In genomic region chr12:56126732-56127239, GRCh38 we compare ENCODE assay signal across 8 cellular contexts. TPM values are rescaled to one million over a fixed set of nuclear protein-coding genes. Genes with fewer than 3 reads are reported as not detected.
DNase-seq lines count a peak whose midpoint lies in the region; ATAC-seq and TF ChIP-seq lines count a peak whose summit lies in the region.

No MANE protein-coding gene starts in this region.

- H3K4me3 Mint-ChIP-seq in CD4-positive, CD25-positive, alpha-beta regulatory T cell = peak overlapping the region; percentile 78 to 99 (median 92)
- H3K4me3 Mint-ChIP-seq in chondrocyte (ENCODE audit: unreplicated experiment) (peak overlapping the region; percentile 99), nephron progenitor cell (peak overlapping the region; percentile 92)

- H3K27me3 Mint-ChIP-seq in CD4-positive, CD25-positive, alpha-beta regulatory T cell = no peaks in the 10 kb centered on the region
- H3K27me3 Mint-ChIP-seq in chondrocyte (ENCODE audit: low read depth) (no peaks in the 10 kb centered on the region), nephron progenitor cell (ENCODE audit: low read depth, poor library complexity) (peaks cover 3% of the 10 kb centered on the region)

- H3K36me3 Mint-ChIP-seq in CD4-positive, CD25-positive, alpha-beta regulatory T cell = peaks cover 20% of the 10 kb centered on the region
- H3K36me3 Mint-ChIP-seq in chondrocyte (ENCODE audit: low read depth) (peaks cover 11% of the 10 kb centered on the region), nephron progenitor cell (ENCODE audit: low read depth) (peaks cover 16% of the 10 kb centered on the region)

- peaks cover 0 to 7% of the 10 kb centered on the region in 2 experiments for H3K9me3 ChIP-seq in CD4-positive, CD25-positive, alpha-beta regulatory T cell (ENCODE audit: control insufficient read depth in 2 of 2, low read length in 2 of 2)

- TF ChIP-seq CTCF in chondrocyte (IDR thresholded peaks at IDR 0.05) (no peak), nephron progenitor cell (IDR thresholded peaks at IDR 0.05) (no peak)

- peak overlapping the region; percentile 87 for H3K27ac ChIP-seq in CD4-positive, CD25-positive, alpha-beta regulatory T cell (ENCODE audit: insufficient read depth, low read length, poor library complexity, severe bottlenecking)

- H3K4me3 ChIP-seq in CD4-positive, CD25-positive, alpha-beta regulatory T cell (ENCODE audit: low read depth, low read length) = peak overlapping the region; percentile 74

- ATAC-seq in CD4-positive, CD25-positive, alpha-beta regulatory T cell (ENCODE audit: low read depth in 2 of 2) = no peak
- ATAC-seq in GM19463 (IDR thresholded peaks at IDR 0.05; ENCODE audit: unreplicated experiment) = no peak
- no peak for ATAC-seq in HG02840 (IDR thresholded peaks at IDR 0.05; ENCODE audit: low FRiP score, unreplicated experiment)

- peaks cover 10 to 68% (median 43%) of the 10 kb centered on the region in 4 donors for H3K4me1 Mint-ChIP-seq in CD4-positive, CD25-positive, alpha-beta regulatory T cell
- H3K4me1 Mint-ChIP-seq in chondrocyte (ENCODE audit: low read depth) = peaks cover 42% of the 10 kb centered on the region
- H3K4me1 Mint-ChIP-seq in nephron progenitor cell = peaks cover 56% of the 10 kb centered on the region

- H3K36me3 ChIP-seq in CD4-positive, CD25-positive, alpha-beta regulatory T cell (ENCODE audit: control insufficient read depth, insufficient read depth, low read length) = peaks cover 17% of the 10 kb centered on the region

- peak in 1 of 3 donors; percentile 52 for DNase-seq in CD4-positive, CD25-positive, alpha-beta regulatory T cell
- peak; percentile 90 for DNase-seq in NOMO-1 treated with DMSO at 0.1 percent for 48 hours (lab: John Stamatoyannopoulos, UW; ENCODE audit: unreplicated experiment)
- no peak for DNase-seq in chondrocyte (ENCODE audit: low spot score)
- no peak for DNase-seq in nephron progenitor cell
- no peak for DNase-seq in cortex of kidney (lab: John Stamatoyannopoulos, UW)
- DNase-seq in SW 1271 (lab: John Stamatoyannopoulos, UW) = no peak

- peaks cover 42% of the 10 kb centered on the region for H3K4me1 ChIP-seq in CD4-positive, CD25-positive, alpha-beta regulatory T cell (ENCODE audit: control insufficient read depth, insufficient read depth, low read length, poor library complexity, severe bottlenecking)

- H3K27ac Mint-ChIP-seq in CD4-positive, CD25-positive, alpha-beta regulatory T cell = peak overlapping the region; percentile 92 to 98 (median 92)
- H3K27ac Mint-ChIP-seq in chondrocyte (ENCODE audit: unreplicated experiment) = peak overlapping the region; percentile 92
- H3K27ac Mint-ChIP-seq in nephron progenitor cell = no peak overlapping the region

- peaks cover 0 to 5% (median 0%) of the 10 kb centered on the region in 7 donors for H3K9me3 Mint-ChIP-seq in CD4-positive, CD25-positive, alpha-beta regulatory T cell
- no peaks in the 10 kb centered on the region for H3K9me3 Mint-ChIP-seq in chondrocyte (ENCODE audit: low read depth)
- no peaks in the 10 kb centered on the region for H3K9me3 Mint-ChIP-seq in nephron progenitor cell

- H3K27me3 ChIP-seq in CD4-positive, CD25-positive, alpha-beta regulatory T cell (ENCODE audit: control insufficient read depth, insufficient read depth, low read length) = no peaks in the 10 kb centered on the region

RNA-seq across cellular contexts. Expression of gene ESYT1, which starts 1.3 kb away (rescaled TPM):
- total RNA-seq in CD4-positive, CD25-positive, alpha-beta regulatory T cell = 190 TPM
- 100 to 1,000 TPM; 249 to 395 (median 333) TPM for polyA plus RNA-seq in CD4-positive, CD25-positive, alpha-beta regulatory T cell
- total RNA-seq in chondrocyte = 127 to 155 TPM (median 144 TPM) in 3 replicates

RNA-seq across cellular contexts. Expression of gene ZC3H10, which starts 8.7 kb away (rescaled TPM):
- total RNA-seq in CD4-positive, CD25-positive, alpha-beta regulatory T cell = 11.0 TPM
- 1 to 10 TPM; 1.7 to 3.7 (median 2.9) TPM for polyA plus RNA-seq in CD4-positive, CD25-positive, alpha-beta regulatory T cell
- total RNA-seq in chondrocyte = 5.0 to 11.2 TPM (median 8.0 TPM) in 3 replicates

RNA-seq across cellular contexts. Expression of gene RPL41, which starts 10.4 kb away (rescaled TPM):
- 4,134 TPM for total RNA-seq in CD4-positive, CD25-positive, alpha-beta regulatory T cell
- polyA plus RNA-seq in CD4-positive, CD25-positive, alpha-beta regulatory T cell = 1,000 to 10,000 TPM; 7,544 to 9,760 (median 8,849) TPM
- total RNA-seq in chondrocyte = 2,552 to 3,030 TPM (median 2,631 TPM) in 3 replicates

RNA-seq across cellular contexts. Expression of gene PA2G4, which starts 22.4 kb away (rescaled TPM):
- total RNA-seq in CD4-positive, CD25-positive, alpha-beta regulatory T cell = 63.8 TPM
- 100 to 1,000 TPM; 193 to 203 (median 196) TPM for polyA plus RNA-seq in CD4-positive, CD25-positive, alpha-beta regulatory T cell
- 59.8 to 87.1 TPM (median 65.1 TPM) in 3 replicates for total RNA-seq in chondrocyte

RNA-seq across cellular contexts. Expression of gene MYL6B, which starts 25.6 kb away (rescaled TPM):
- total RNA-seq in CD4-positive, CD25-positive, alpha-beta regulatory T cell = 8.8 TPM
- 10 to 100 TPM in 3 of 4 donors, 1 to 10 TPM in 1; 9.9 to 18.4 (median 11.3) TPM for polyA plus RNA-seq in CD4-positive, CD25-positive, alpha-beta regulatory T cell
- 70.5 to 79.7 TPM (median 75.2 TPM) in 3 replicates for total RNA-seq in chondrocyte
